In the genomic region with DNA sequence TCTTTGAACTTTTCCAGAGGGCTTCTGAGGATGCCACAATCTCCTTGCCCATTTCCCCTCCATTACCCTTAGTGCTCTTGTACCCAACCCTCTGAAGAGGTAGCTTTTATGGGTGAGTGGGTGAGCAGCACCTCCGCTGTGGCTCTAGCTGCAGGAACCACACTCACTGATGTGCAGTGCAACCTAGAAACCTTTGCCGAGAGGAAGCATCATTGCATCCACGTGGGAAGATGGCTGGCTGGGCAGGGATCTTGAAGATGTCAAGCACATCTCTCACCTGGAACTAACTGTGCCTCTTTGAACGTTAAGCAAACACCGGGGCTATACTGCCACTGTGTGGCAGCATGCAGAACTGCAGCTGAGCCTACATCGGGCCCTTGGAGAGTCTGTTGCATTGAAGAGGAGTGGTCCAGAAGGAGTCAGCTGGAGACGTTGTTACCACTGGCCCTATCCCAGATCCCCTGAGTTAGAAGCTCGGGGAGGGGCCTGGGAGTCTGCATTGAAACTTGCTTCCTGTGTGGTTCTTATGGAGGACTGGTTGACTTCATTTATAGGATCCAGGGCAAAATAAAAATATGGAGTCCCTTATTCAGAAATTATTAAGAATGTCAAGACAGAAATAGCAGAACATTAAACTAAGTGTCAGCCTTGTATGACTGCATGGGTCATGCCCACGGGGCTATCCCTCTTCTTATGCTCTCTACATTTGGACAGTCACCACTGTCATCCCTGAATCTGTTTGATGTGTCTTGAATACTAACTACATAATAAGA, we compare ENCODE assay signal across 1 cellular context.
TF ChIP-seq lines count a peak whose summit lies in the region.

No MANE protein-coding gene starts in this region.

TF ChIP-seq in HepG2, 621 proteins besides CTCF, POLR2A, EP300 and RAD21 (continued from another document and continues in another):
- no peak for TF ChIP-seq ZNF564 (CRISPR knock-in tag; IDR thresholded peaks at IDR 0.05)
- TF ChIP-seq XRCC5 (optimal IDR thresholded peaks at IDR 0.05; ENCODE audit: low read length): no peak
- no peak for TF ChIP-seq ZEB1 (IDR thresholded peaks at IDR 0.05; ENCODE audit: insufficient replicate concordance, low read depth)
- no peak for TF ChIP-seq ATRX (CRISPR knock-in tag; IDR thresholded peaks at IDR 0.05; ENCODE audit: borderline replicate concordance)
- peak; percentile 29; the same call in 1 of the 2 replicates for TF ChIP-seq MED1 (CRISPR knock-in tag; IDR thresholded peaks at IDR 0.05)
- TF ChIP-seq, protein P1, sequence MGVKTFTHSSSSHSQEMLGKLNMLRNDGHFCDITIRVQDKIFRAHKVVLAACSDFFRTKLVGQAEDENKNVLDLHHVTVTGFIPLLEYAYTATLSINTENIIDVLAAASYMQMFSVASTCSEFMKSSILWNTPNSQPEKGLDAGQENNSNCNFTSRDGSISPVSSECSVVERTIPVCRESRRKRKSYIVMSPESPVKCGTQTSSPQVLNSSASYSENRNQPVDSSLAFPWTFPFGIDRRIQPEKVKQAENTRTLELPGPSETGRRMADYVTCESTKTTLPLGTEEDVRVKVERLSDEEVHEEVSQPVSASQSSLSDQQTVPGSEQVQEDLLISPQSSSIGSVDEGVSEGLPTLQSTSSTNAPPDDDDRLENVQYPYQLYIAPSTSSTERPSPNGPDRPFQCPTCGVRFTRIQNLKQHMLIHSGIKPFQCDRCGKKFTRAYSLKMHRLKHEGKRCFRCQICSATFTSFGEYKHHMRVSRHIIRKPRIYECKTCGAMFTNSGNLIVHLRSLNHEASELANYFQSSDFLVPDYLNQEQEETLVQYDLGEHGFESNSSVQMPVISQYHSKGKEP (CRISPR knock-in tag; IDR thresholded peaks at IDR 0.05): no peak
- TF ChIP-seq ZNF816 (CRISPR knock-in tag; IDR thresholded peaks at IDR 0.05; ENCODE audit: borderline replicate concordance): no peak
- TF ChIP-seq NFKB2 (CRISPR knock-in tag; IDR thresholded peaks at IDR 0.05; ENCODE audit: borderline replicate concordance): no peak
- TF ChIP-seq, protein P2, sequence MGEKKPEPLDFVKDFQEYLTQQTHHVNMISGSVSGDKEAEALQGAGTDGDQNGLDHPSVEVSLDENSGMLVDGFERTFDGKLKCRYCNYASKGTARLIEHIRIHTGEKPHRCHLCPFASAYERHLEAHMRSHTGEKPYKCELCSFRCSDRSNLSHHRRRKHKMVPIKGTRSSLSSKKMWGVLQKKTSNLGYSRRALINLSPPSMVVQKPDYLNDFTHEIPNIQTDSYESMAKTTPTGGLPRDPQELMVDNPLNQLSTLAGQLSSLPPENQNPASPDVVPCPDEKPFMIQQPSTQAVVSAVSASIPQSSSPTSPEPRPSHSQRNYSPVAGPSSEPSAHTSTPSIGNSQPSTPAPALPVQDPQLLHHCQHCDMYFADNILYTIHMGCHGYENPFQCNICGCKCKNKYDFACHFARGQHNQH (CRISPR knock-in tag; IDR thresholded peaks at IDR 0.05): 0 out of 2 replicates have a peak, but pooled peaks have one; percentile 68
- TF ChIP-seq, protein P3, sequence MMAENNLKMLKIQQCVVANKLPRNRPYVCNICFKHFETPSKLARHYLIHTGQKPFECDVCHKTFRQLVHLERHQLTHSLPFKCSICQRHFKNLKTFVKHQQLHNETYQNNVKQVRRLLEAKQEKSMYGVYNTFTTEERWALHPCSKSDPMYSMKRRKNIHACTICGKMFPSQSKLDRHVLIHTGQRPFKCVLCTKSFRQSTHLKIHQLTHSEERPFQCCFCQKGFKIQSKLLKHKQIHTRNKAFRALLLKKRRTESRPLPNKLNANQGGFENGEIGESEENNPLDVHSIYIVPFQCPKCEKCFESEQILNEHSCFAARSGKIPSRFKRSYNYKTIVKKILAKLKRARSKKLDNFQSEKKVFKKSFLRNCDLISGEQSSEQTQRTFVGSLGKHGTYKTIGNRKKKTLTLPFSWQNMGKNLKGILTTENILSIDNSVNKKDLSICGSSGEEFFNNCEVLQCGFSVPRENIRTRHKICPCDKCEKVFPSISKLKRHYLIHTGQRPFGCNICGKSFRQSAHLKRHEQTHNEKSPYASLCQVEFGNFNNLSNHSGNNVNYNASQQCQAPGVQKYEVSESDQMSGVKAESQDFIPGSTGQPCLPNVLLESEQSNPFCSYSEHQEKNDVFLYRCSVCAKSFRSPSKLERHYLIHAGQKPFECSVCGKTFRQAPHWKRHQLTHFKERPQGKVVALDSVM (CRISPR knock-in tag; IDR thresholded peaks at IDR 0.05): no peak
- no peak for TF ChIP-seq ZNF772 (CRISPR knock-in tag; IDR thresholded peaks at IDR 0.05)
- no peak for TF ChIP-seq SIX4 (CRISPR knock-in tag; IDR thresholded peaks at IDR 0.05)
- TF ChIP-seq, protein P4, sequence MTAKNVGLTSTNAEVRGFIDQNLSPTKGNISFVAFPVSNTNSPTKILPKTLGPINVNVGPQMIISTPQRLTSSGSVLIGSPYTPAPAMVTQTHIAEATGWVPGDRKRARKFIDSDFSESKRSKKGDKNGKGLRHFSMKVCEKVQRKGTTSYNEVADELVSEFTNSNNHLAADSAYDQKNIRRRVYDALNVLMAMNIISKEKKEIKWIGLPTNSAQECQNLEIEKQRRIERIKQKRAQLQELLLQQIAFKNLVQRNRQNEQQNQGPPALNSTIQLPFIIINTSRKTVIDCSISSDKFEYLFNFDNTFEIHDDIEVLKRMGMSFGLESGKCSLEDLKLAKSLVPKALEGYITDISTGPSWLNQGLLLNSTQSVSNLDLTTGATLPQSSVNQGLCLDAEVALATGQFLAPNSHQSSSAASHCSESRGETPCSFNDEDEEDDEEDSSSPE (CRISPR knock-in tag; IDR thresholded peaks at IDR 0.05): no peak; the same call in 1 of the 2 replicates
- 0 out of 2 replicates have a peak, but pooled peaks have one; percentile 35 for TF ChIP-seq ZNF335 (CRISPR knock-in tag; IDR thresholded peaks at IDR 0.05)
- TF ChIP-seq SAFB2 (CRISPR knock-in tag; IDR thresholded peaks at IDR 0.05; ENCODE audit: borderline replicate concordance, low read depth): no peak
- no peak for TF ChIP-seq SCMH1 (CRISPR knock-in tag; IDR thresholded peaks at IDR 0.05; ENCODE audit: borderline replicate concordance)
- peak; percentile 85; the same call in 1 of the 2 replicates for TF ChIP-seq KDM4B (CRISPR knock-in tag; IDR thresholded peaks at IDR 0.05)
- no peak for TF ChIP-seq ZNF180 (CRISPR knock-in tag; IDR thresholded peaks at IDR 0.05; ENCODE audit: borderline replicate concordance, low read depth)
- no peak for TF ChIP-seq IKZF4 (CRISPR knock-in tag; IDR thresholded peaks at IDR 0.05; ENCODE audit: borderline replicate concordance, low read depth, not compliant biosample characterization)
- TF ChIP-seq ZNF354B (CRISPR knock-in tag; IDR thresholded peaks at IDR 0.05): no peak
- TF ChIP-seq, protein P5, sequence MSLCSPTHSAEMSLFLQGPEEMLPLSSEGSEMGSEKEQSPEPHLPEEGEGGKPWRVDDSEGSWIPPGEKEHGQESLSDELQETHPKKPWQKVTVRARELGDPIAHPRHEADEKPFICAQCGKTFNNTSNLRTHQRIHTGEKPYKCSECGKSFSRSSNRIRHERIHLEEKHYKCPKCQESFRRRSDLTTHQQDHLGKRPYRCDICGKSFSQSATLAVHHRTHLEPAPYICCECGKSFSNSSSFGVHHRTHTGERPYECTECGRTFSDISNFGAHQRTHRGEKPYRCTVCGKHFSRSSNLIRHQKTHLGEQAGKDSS (CRISPR knock-in tag; IDR thresholded peaks at IDR 0.05; ENCODE audit: borderline replicate concordance, low read depth): no peak; the same call in 1 of the 2 replicates
- TF ChIP-seq MBNL3 (CRISPR knock-in tag; conservative IDR thresholded peaks at IDR 0.05): no peak
- TF ChIP-seq ZNF432 (CRISPR knock-in tag; IDR thresholded peaks at IDR 0.05; ENCODE audit: borderline replicate concordance): no peak
- TF ChIP-seq, protein P6, sequence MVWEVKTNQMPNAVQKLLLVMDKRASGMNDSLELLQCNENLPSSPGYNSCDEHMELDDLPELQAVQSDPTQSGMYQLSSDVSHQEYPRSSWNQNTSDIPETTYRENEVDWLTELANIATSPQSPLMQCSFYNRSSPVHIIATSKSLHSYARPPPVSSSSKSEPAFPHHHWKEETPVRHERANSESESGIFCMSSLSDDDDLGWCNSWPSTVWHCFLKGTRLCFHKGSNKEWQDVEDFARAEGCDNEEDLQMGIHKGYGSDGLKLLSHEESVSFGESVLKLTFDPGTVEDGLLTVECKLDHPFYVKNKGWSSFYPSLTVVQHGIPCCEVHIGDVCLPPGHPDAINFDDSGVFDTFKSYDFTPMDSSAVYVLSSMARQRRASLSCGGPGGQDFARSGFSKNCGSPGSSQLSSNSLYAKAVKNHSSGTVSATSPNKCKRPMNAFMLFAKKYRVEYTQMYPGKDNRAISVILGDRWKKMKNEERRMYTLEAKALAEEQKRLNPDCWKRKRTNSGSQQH (CRISPR knock-in tag; IDR thresholded peaks at IDR 0.05; ENCODE audit: low read depth): no peak
- TF ChIP-seq SSRP1 (CRISPR knock-in tag; IDR thresholded peaks at IDR 0.05): no peak
- no peak for TF ChIP-seq MTF2 (CRISPR knock-in tag; IDR thresholded peaks at IDR 0.05; ENCODE audit: borderline replicate concordance)
- TF ChIP-seq KDM5B (CRISPR knock-in tag; IDR thresholded peaks at IDR 0.05; ENCODE audit: borderline replicate concordance): no peak
- peak; percentile 55; the same call in 1 of the 2 replicates for TF ChIP-seq SALL1 (CRISPR knock-in tag; IDR thresholded peaks at IDR 0.05)
- TF ChIP-seq, protein P7, sequence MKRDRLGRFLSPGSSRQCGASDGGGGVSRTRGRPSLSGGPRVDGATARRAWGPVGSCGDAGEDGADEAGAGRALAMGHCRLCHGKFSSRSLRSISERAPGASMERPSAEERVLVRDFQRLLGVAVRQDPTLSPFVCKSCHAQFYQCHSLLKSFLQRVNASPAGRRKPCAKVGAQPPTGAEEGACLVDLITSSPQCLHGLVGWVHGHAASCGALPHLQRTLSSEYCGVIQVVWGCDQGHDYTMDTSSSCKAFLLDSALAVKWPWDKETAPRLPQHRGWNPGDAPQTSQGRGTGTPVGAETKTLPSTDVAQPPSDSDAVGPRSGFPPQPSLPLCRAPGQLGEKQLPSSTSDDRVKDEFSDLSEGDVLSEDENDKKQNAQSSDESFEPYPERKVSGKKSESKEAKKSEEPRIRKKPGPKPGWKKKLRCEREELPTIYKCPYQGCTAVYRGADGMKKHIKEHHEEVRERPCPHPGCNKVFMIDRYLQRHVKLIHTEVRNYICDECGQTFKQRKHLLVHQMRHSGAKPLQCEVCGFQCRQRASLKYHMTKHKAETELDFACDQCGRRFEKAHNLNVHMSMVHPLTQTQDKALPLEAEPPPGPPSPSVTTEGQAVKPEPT (CRISPR knock-in tag; IDR thresholded peaks at IDR 0.05; ENCODE audit: low read depth): peak; percentile 54; the same call in 1 of the 2 replicates
- TF ChIP-seq TCF7 (IDR thresholded peaks at IDR 0.05; ENCODE audit: low read depth): no peak
- peak; percentile 28; the same call in 1 of the 2 replicates for TF ChIP-seq RXRA (CRISPR knock-in tag; IDR thresholded peaks at IDR 0.05)
- TF ChIP-seq, protein P8, sequence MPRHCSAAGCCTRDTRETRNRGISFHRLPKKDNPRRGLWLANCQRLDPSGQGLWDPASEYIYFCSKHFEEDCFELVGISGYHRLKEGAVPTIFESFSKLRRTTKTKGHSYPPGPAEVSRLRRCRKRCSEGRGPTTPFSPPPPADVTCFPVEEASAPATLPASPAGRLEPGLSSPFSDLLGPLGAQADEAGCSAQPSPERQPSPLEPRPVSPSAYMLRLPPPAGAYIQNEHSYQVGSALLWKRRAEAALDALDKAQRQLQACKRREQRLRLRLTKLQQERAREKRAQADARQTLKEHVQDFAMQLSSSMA (CRISPR knock-in tag; IDR thresholded peaks at IDR 0.05): no peak
- no peak for TF ChIP-seq RFX5 (IDR thresholded peaks at IDR 0.05; ENCODE audit: low read depth, low read length)
- 0 out of 2 replicates have a peak, but pooled peaks have one; percentile 56 for TF ChIP-seq ZBTB42 (CRISPR knock-in tag; IDR thresholded peaks at IDR 0.05)
- no peak for TF ChIP-seq ZNF251 (CRISPR knock-in tag; IDR thresholded peaks at IDR 0.05)
- no peak for TF ChIP-seq FOXM1 (CRISPR knock-in tag; IDR thresholded peaks at IDR 0.05)
- no peak for TF ChIP-seq TOE1 (CRISPR knock-in tag; IDR thresholded peaks at IDR 0.05)
- no peak for TF ChIP-seq KAT2B (IDR thresholded peaks at IDR 0.05; ENCODE audit: borderline replicate concordance, low read depth, low read length)
- TF ChIP-seq, protein P9, sequence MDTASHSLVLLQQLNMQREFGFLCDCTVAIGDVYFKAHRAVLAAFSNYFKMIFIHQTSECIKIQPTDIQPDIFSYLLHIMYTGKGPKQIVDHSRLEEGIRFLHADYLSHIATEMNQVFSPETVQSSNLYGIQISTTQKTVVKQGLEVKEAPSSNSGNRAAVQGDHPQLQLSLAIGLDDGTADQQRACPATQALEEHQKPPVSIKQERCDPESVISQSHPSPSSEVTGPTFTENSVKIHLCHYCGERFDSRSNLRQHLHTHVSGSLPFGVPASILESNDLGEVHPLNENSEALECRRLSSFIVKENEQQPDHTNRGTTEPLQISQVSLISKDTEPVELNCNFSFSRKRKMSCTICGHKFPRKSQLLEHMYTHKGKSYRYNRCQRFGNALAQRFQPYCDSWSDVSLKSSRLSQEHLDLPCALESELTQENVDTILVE (CRISPR knock-in tag; IDR thresholded peaks at IDR 0.05): 0 out of 2 replicates have a peak, but pooled peaks have one; percentile 57
- TF ChIP-seq, protein P10, sequence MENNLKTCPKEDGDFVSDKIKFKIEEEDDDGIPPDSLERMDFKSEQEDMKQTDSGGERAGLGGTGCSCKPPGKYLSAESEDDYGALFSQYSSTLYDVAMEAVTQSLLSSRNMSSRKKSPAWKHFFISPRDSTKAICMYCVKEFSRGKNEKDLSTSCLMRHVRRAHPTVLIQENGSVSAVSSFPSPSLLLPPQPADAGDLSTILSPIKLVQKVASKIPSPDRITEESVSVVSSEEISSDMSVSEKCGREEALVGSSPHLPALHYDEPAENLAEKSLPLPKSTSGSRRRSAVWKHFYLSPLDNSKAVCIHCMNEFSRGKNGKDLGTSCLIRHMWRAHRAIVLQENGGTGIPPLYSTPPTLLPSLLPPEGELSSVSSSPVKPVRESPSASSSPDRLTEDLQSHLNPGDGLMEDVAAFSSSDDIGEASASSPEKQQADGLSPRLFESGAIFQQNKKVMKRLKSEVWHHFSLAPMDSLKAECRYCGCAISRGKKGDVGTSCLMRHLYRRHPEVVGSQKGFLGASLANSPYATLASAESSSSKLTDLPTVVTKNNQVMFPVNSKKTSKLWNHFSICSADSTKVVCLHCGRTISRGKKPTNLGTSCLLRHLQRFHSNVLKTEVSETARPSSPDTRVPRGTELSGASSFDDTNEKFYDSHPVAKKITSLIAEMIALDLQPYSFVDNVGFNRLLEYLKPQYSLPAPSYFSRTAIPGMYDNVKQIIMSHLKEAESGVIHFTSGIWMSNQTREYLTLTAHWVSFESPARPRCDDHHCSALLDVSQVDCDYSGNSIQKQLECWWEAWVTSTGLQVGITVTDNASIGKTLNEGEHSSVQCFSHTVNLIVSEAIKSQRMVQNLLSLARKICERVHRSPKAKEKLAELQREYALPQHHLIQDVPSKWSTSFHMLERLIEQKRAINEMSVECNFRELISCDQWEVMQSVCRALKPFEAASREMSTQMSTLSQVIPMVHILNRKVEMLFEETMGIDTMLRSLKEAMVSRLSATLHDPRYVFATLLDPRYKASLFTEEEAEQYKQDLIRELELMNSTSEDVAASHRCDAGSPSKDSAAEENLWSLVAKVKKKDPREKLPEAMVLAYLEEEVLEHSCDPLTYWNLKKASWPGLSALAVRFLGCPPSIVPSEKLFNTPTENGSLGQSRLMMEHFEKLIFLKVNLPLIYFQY (CRISPR knock-in tag; IDR thresholded peaks at IDR 0.05; ENCODE audit: borderline replicate concordance): no peak
